Comparison of ENCODE assay signal across 29 cellular contexts in genomic region chr7:134763960-134764359, GRCh38. TPM values are rescaled to one million over a fixed set of nuclear protein-coding genes. Genes with fewer than 3 reads are reported as not detected.
"Had no signal": no experiment of that assay in that cellular context is flagged by ENCODE, and none has a peak within 500 bp of the region (broad histone marks: within the 10 kb centered on the region; RNA-seq: fewer than 3 reads in every experiment).

No MANE protein-coding gene starts in this region.

- H3K4me1 Mint-ChIP-seq: activated CD4-positive, alpha-beta T cell treated with anti-CD3 and anti-CD28 coated beads, Interleukin-2, amount 10 ng/mL, durations not matched to agents 24 days and 14 days; central memory CD8-positive, alpha-beta T cell had no signal

- H3K4me3 ChIP-seq: breast epithelium, colonic mucosa, dorsolateral prefrontal cortex, gastrocnemius medialis, lower lobe of right lung, stomach, tibial nerve had no signal

- H3K36me3 ChIP-seq: breast epithelium, colonic mucosa, gastrocnemius medialis, lower lobe of right lung, stomach, tibial nerve had no signal

- H3K9me3 Mint-ChIP-seq: activated CD4-positive, alpha-beta memory T cell treated with anti-CD3 and anti-CD28 coated beads for 36 hours; activated CD4-positive, alpha-beta T cell treated with anti-CD3 and anti-CD28 coated beads, Interleukin-2, amount 10 ng/mL, durations not matched to agents 24 days and 14 days; activated naive CD4-positive, alpha-beta T cell treated with anti-CD3 and anti-CD28 coated beads for 36 hours; activated naive CD8-positive, alpha-beta T cell treated with anti-CD3 and anti-CD28 coated beads, Interleukin-2, amount 10 ng/mL, durations not matched to agents 7 days and 5 days; activated T-helper 1 cell treated with anti-CD3 and anti-CD28 coated beads, Interleukin-12 subunit alpha, Interleukin-12 subunit beta, Interleukin-2, Interleukin-4 antibody, amounts not matched to agents 30 ng/mL and 10 ng/mL and 1 ng/mL, durations not matched to agents 14 hours and 24 hours and 36 hours; central memory CD8-positive, alpha-beta T cell; nephron; stimulated activated naive B cell treated with anti-CD40 and anti-IgM and Interleukin-4, amounts not matched to agents 10 μg/mL and 1 μg/mL and 100 μg/mL, for 72 hours had no signal

- H3K27me3 ChIP-seq: breast epithelium, colonic mucosa, dorsolateral prefrontal cortex, gastrocnemius medialis, stomach, tibial nerve had no signal

- ATAC-seq: gastrocnemius medialis; lower lobe of right lung; stimulated activated naive B cell treated with anti-CD40 and anti-IgM and Interleukin-4, amounts not matched to agents 10 μg/mL and 1 μg/mL and 100 μg/mL, for 72 hours; T-helper 17 cell had no signal

- H3K36me3 Mint-ChIP-seq: activated CD4-positive, alpha-beta memory T cell treated with anti-CD3 and anti-CD28 coated beads for 36 hours; activated naive CD8-positive, alpha-beta T cell treated with anti-CD3 and anti-CD28 coated beads, Interleukin-2, amount 10 ng/mL, durations not matched to agents 7 days and 5 days had no signal

- H3K9me3 ChIP-seq: breast epithelium, colonic mucosa, gastrocnemius medialis, lower lobe of right lung, stomach, tibial nerve had no signal

- DNase-seq: activated CD4-positive, alpha-beta memory T cell treated with anti-CD3 and anti-CD28 coated beads for 36 hours; activated CD4-positive, alpha-beta T cell treated with anti-CD3 and anti-CD28 coated beads, Interleukin-2, amount 10 ng/mL, durations not matched to agents 24 days and 14 days; activated CD4-positive, CD25-positive, alpha-beta regulatory T cell treated with anti-CD3 and anti-CD28 coated beads, Interleukin-2, amount 50 U/mL, for 72 hours; activated CD8-positive, alpha-beta memory T cell treated with anti-CD3 and anti-CD28 coated beads, Interleukin-2, amount 50 U/mL, for 4 hours; activated effector memory CD4-positive, alpha-beta T cell treated with anti-CD3 and anti-CD28 coated beads, Interleukin-2, amount 50 U/mL, for 16 hours; activated naive CD4-positive, alpha-beta T cell treated with anti-CD3 and anti-CD28 coated beads for 36 hours; activated naive CD8-positive, alpha-beta T cell treated with anti-CD3 and anti-CD28 coated beads, Interleukin-2, amount 10 ng/mL, durations not matched to agents 7 days and 5 days; activated T-cell treated with anti-CD3 and anti-CD28 coated beads, Interleukin-2, amount 50 U/mL, for 1 hour; amniotic stem cell; colonic mucosa; dorsolateral prefrontal cortex; effector memory CD4-positive, alpha-beta T cell; gastrocnemius medialis; hippocampal formation; kidney; lower lobe of right lung; mesendoderm; posterior cingulate gyrus; retina; stimulated activated CD4-positive, alpha-beta T cell treated with anti-CD3 and anti-CD28 coated beads, Interleukin-15, amount 100 ng/mL, for 24 hours; stimulated activated CD4-positive, alpha-beta T cell treated with anti-CD3 and anti-CD28 coated beads, Interleukin-2, amount 100 ng/mL, for 24 hours; stimulated activated naive B cell treated with anti-CD40 and anti-IgM and Interleukin-4, amounts not matched to agents 10 μg/mL and 1 μg/mL and 100 μg/mL, for 72 hours; stomach; T-helper 17 cell had no signal

- H3K27ac ChIP-seq: breast epithelium, colonic mucosa, dorsolateral prefrontal cortex, gastrocnemius medialis, lower lobe of right lung, stomach had no signal

- H3K27me3 Mint-ChIP-seq: activated CD4-positive, alpha-beta memory T cell treated with anti-CD3 and anti-CD28 coated beads for 36 hours; stimulated activated naive B cell treated with anti-CD40 and anti-IgM and Interleukin-4, amounts not matched to agents 10 μg/mL and 1 μg/mL and 100 μg/mL, for 72 hours had no signal

- H3K4me3 Mint-ChIP-seq: activated CD4-positive, alpha-beta memory T cell treated with anti-CD3 and anti-CD28 coated beads for 36 hours; activated CD4-positive, alpha-beta T cell treated with anti-CD3 and anti-CD28 coated beads, Interleukin-2, amount 10 ng/mL, durations not matched to agents 24 days and 14 days; activated naive CD4-positive, alpha-beta T cell treated with anti-CD3 and anti-CD28 coated beads for 36 hours; activated naive CD8-positive, alpha-beta T cell treated with anti-CD3 and anti-CD28 coated beads, Interleukin-2, amount 10 ng/mL, durations not matched to agents 7 days and 5 days; activated T-helper 1 cell treated with anti-CD3 and anti-CD28 coated beads, Interleukin-12 subunit alpha, Interleukin-12 subunit beta, Interleukin-2, Interleukin-4 antibody, amounts not matched to agents 30 ng/mL and 10 ng/mL and 1 ng/mL, durations not matched to agents 14 hours and 24 hours and 36 hours; central memory CD8-positive, alpha-beta T cell; nephron; stimulated activated naive B cell treated with anti-CD40 and anti-IgM and Interleukin-4, amounts not matched to agents 10 μg/mL and 1 μg/mL and 100 μg/mL, for 72 hours; T-helper 17 cell had no signal

- H3K4me1 ChIP-seq: breast epithelium, colonic mucosa, gastrocnemius medialis, lower lobe of right lung had no signal

- H3K27ac Mint-ChIP-seq: activated CD4-positive, alpha-beta memory T cell treated with anti-CD3 and anti-CD28 coated beads for 36 hours; activated CD4-positive, alpha-beta T cell treated with anti-CD3 and anti-CD28 coated beads, Interleukin-2, amount 10 ng/mL, durations not matched to agents 24 days and 14 days; activated naive CD4-positive, alpha-beta T cell treated with anti-CD3 and anti-CD28 coated beads for 36 hours; activated naive CD8-positive, alpha-beta T cell treated with anti-CD3 and anti-CD28 coated beads, Interleukin-2, amount 10 ng/mL, durations not matched to agents 7 days and 5 days; activated T-helper 1 cell treated with anti-CD3 and anti-CD28 coated beads, Interleukin-12 subunit alpha, Interleukin-12 subunit beta, Interleukin-2, Interleukin-4 antibody, amounts not matched to agents 30 ng/mL and 10 ng/mL and 1 ng/mL, durations not matched to agents 14 hours and 24 hours and 36 hours; stimulated activated naive B cell treated with anti-CD40 and anti-IgM and Interleukin-4, amounts not matched to agents 10 μg/mL and 1 μg/mL and 100 μg/mL, for 72 hours; T-helper 17 cell had no signal

RNA-seq across cellular contexts. Expression of gene CALD1, which starts 15.5 kb away (rescaled TPM):
- total RNA-seq: activated naive CD8-positive, alpha-beta T cell treated with anti-CD3 and anti-CD28 coated beads, Interleukin-2, amount 10 ng/mL, durations not matched to agents 7 days and 5 days had no signal
